1 cellular context compared by ENCODE assay signal in genomic region chrX:24876782-24877315, GRCh38.
TF ChIP-seq lines count a peak whose summit lies in the region.

No MANE protein-coding gene starts in this region.

TF ChIP-seq in GM23338, 12 proteins besides CTCF, POLR2A, EP300 and RAD21 (continued from another document):
- no peak for TF ChIP-seq ZNF462 (CRISPR knock-in tag; IDR thresholded peaks at IDR 0.05)
- no peak for TF ChIP-seq REST (IDR thresholded peaks at IDR 0.05; ENCODE audit: unreplicated experiment)
- no peak for TF ChIP-seq CREB1 (CRISPR knock-in tag; IDR thresholded peaks at IDR 0.05; ENCODE audit: low read depth)
- no peak for TF ChIP-seq ZNF331 (CRISPR knock-in tag; IDR thresholded peaks at IDR 0.05; ENCODE audit: low read depth)
- no peak for TF ChIP-seq EZH2phosphoT487 (IDR thresholded peaks at IDR 0.05; ENCODE audit: unreplicated experiment)
- TF ChIP-seq ETS1 (IDR thresholded peaks at IDR 0.05), result no peak
- no peak for TF ChIP-seq EZH2 (IDR thresholded peaks at IDR 0.05; ENCODE audit: low read depth, unreplicated experiment)
- no peak for TF ChIP-seq ZNF114 (CRISPR knock-in tag; IDR thresholded peaks at IDR 0.05)
